1 cellular context compared by ENCODE assay signal in genomic region chr16:81454044-81454443, GRCh38.
TF ChIP-seq lines count a peak whose summit lies in the region.

No MANE protein-coding gene starts in this region.

TF ChIP-seq in WTC11, 78 proteins besides CTCF, POLR2A, EP300 and RAD21 (continued from another document):
- no peak for TF ChIP-seq ARID4B (CRISPR knock-in tag; IDR thresholded peaks at IDR 0.05; ENCODE audit: borderline replicate concordance)
- no peak for TF ChIP-seq HMGA2 (CRISPR knock-in tag; IDR thresholded peaks at IDR 0.05)
- TF ChIP-seq ZSCAN18 (CRISPR knock-in tag; IDR thresholded peaks at IDR 0.05): no peak
